In genomic region chr16:65618335-65618734, GRCh38 we compare ENCODE assay signal across 23 cellular contexts.
DNase-seq lines count a peak whose midpoint lies in the region; FAIRE-seq and TF ChIP-seq lines count a peak whose summit lies in the region.
"Had no signal": no experiment of that assay in that cellular context is flagged by ENCODE, and none has a peak within 500 bp of the region (broad histone marks: within the 10 kb centered on the region; RNA-seq: fewer than 3 reads in every experiment).

No MANE protein-coding gene starts in this region.

- peaks cover 4% of the 10 kb centered on the region for H3K9me3 ChIP-seq in BLaER1
- H3K9me3 ChIP-seq in SK-N-SH, result no peaks in the 10 kb centered on the region
- H3K9me3 ChIP-seq in uterus, result no peaks in the 10 kb centered on the region
- H3K9me3 ChIP-seq: MG63 had no signal

- H3K27ac ChIP-seq in BLaER1 (peak overlapping the region; percentile 52), SK-N-SH (ENCODE audit: low read depth in 2 of 2, low read length in 1 of 2) (peak overlapping the region in 1 of 2 experiments; percentile 60; a peak in 2 of 4 replicates), uterus (no peak overlapping the region)

- H3K9me3 Mint-ChIP-seq in neural crest cell, result peaks cover 3% of the 10 kb centered on the region
- H3K9me3 Mint-ChIP-seq: T-helper 1 cell treated with Interleukin-12 subunit alpha and Interleukin-12 subunit beta and Interleukin-4 antibody, amounts not matched to agents 30 μg/mL and 1 μg/mL, for 36 hours had no signal

- H3K9ac ChIP-seq in BLaER1 (no peak overlapping the region), SK-N-SH (no peak overlapping the region)

- H3K79me2 ChIP-seq in SK-N-SH (ENCODE audit: insufficient read depth), result no peaks in the 10 kb centered on the region

- H3K9me2 ChIP-seq in SK-N-SH, result no peaks in the 10 kb centered on the region

- H3K4me2 ChIP-seq in BLaER1 (peak overlapping the region; percentile 66), SK-N-SH (no peak overlapping the region)

- no peaks in the 10 kb centered on the region for H3K36me3 Mint-ChIP-seq in neural crest cell (ENCODE audit: low read depth)
- H3K36me3 Mint-ChIP-seq: CD14-positive monocyte; CD8-positive, alpha-beta memory T cell had no signal

- H4K20me1 ChIP-seq in BLaER1 (no peaks in the 10 kb centered on the region), SK-N-SH (ENCODE audit: insufficient read depth) (no peaks in the 10 kb centered on the region)

- intact Hi-C loops in uterus (cut with DNase I; ENCODE audit: low total_unique reads), result no loop called here

- no peaks in the 10 kb centered on the region for H3K27me3 ChIP-seq in BLaER1
- H3K27me3 ChIP-seq in SK-N-SH (ENCODE audit: insufficient read depth), result no peaks in the 10 kb centered on the region
- H3K27me3 ChIP-seq in uterus, result no peaks in the 10 kb centered on the region
- H3K27me3 ChIP-seq: MG63 had no signal

- H3K27me3 Mint-ChIP-seq in neural crest cell (ENCODE audit: low read depth), result peaks cover 2% of the 10 kb centered on the region
- H3K27me3 Mint-ChIP-seq: CD8-positive, alpha-beta memory T cell had no signal

- peak overlapping the region; percentile 63 for H3K27ac Mint-ChIP-seq in neural crest cell (ENCODE audit: unreplicated experiment)
- H3K27ac Mint-ChIP-seq: CD14-positive monocyte; CD8-positive, alpha-beta memory T cell; T-helper 1 cell treated with Interleukin-12 subunit alpha and Interleukin-12 subunit beta and Interleukin-4 antibody, amounts not matched to agents 30 μg/mL and 1 μg/mL, for 36 hours had no signal

- 25% methylated on average over 2 of the region's 2 CpGs for WGBS in SK-N-SH (ENCODE audit: low lambda C conversion rate)

- TF ChIP-seq RAD21 in SK-N-SH (IDR thresholded peaks at IDR 0.05; ENCODE audit: low read length), result no peak

- H3K4me3 ChIP-seq in BLaER1 (no peak overlapping the region), SK-N-SH (ENCODE audit: low read depth in 2 of 2, low read length in 1 of 2) (no peak overlapping the region), uterus (no peak overlapping the region)
- H3K4me3 ChIP-seq: MG63 had no signal

- DNase-seq in NCI-H82 (lab: John Stamatoyannopoulos, UW), result peak; percentile 55
- DNase-seq in SK-N-SH, result peak; percentile 30
- DNase-seq in neural crest cell (ENCODE audit: low read depth, low spot score), result no peak
- no peak for DNase-seq in uterus
- DNase-seq in RPMI8226, result no peak
- DNase-seq in D721Med (ENCODE audit: insufficient read length, low spot score), result no peak
- DNase-seq: Calu3; CD8-positive, alpha-beta memory T cell; DMS153; GOT3; HCEC 1CT; IMR-90; KG1; MG63; NCI-H1694; NCI-H2029 treated with DMSO at 0.1 percent for 48 hours; NCI-H446 treated with DMSO at 0.1 percent for 48 hours; NCI-H69; Right ventricle myocardium superior; SW 1271 had no signal

- H2AFZ ChIP-seq in SK-N-SH (ENCODE audit: low read depth), result no peak overlapping the region

- FAIRE-seq in D721Med (lab: Jason Lieb, UNC), result no peak

- H3F3A ChIP-seq in SK-N-SH (replicated peaks; ENCODE audit: insufficient read depth), result no peaks in the 10 kb centered on the region

- CTCF ChIA-PET in SK-N-SH (lab: Yijun Ruan, JAX), result interaction anchor here (1.0 kb wide), 1 partner anchor 12 kb away, joined by 3 read pairs; no protein-coding TSS in a partner anchor

- TF ChIP-seq CTCF in SK-N-SH (IDR thresholded peaks at IDR 0.05) (no peak), neural crest cell (conservative IDR thresholded peaks at IDR 0.05) (no peak), uterus (IDR thresholded peaks at IDR 0.05) (no peak), D721Med (IDR thresholded peaks at IDR 0.05; ENCODE audit: insufficient read depth, missing control alignments) (no peak)

- TF ChIP-seq EP300 in SK-N-SH (IDR thresholded peaks at IDR 0.05; ENCODE audit: borderline replicate concordance in 1 of 2, low read depth in 1 of 2, low read length in 1 of 2), result peak in 1 of 2 experiments; percentile 50; a peak in 2 of 4 replicates

- H3K4me1 ChIP-seq in BLaER1 (peaks cover 53% of the 10 kb centered on the region), SK-N-SH (ENCODE audit: control insufficient read depth in 1 of 2, insufficient read depth in 2 of 2, low read depth in 1 of 2, low read length in 1 of 2) (peaks cover 6 to 9% of the 10 kb centered on the region in 2 experiments; a peak in 3 of 4 replicates), uterus (no peaks in the 10 kb centered on the region)

- POLR2A ChIA-PET in SK-N-SH (lab: Yijun Ruan, JAX), result no interaction called here

- no peak for TF ChIP-seq POLR2A in uterus (IDR thresholded peaks at IDR 0.05)

- H3K4me3 Mint-ChIP-seq in neural crest cell, result no peak overlapping the region
- H3K4me3 Mint-ChIP-seq: CD14-positive monocyte; CD8-positive, alpha-beta memory T cell; T-helper 1 cell treated with Interleukin-12 subunit alpha and Interleukin-12 subunit beta and Interleukin-4 antibody, amounts not matched to agents 30 μg/mL and 1 μg/mL, for 36 hours had no signal

- H3K4me1 Mint-ChIP-seq in neural crest cell, result no peaks in the 10 kb centered on the region
- H3K4me1 Mint-ChIP-seq: CD8-positive, alpha-beta memory T cell had no signal

- no peaks in the 10 kb centered on the region for H3K36me3 ChIP-seq in BLaER1
- H3K36me3 ChIP-seq in SK-N-SH (replicated peaks in 1 of 2; ENCODE audit: control insufficient read depth in 1 of 2, insufficient read depth in 2 of 2, low read length in 1 of 2), result no peaks in the 10 kb centered on the region
- H3K36me3 ChIP-seq in uterus, result no peaks in the 10 kb centered on the region
- H3K36me3 ChIP-seq: MG63 had no signal

TF ChIP-seq in SK-N-SH, 30 proteins besides CTCF, POLR2A, EP300 and RAD21:
- TF ChIP-seq MXI1 (IDR thresholded peaks at IDR 0.05; ENCODE audit: low read depth, low read length), result no peak
- no peak for TF ChIP-seq MAX (IDR thresholded peaks at IDR 0.05; ENCODE audit: low read depth)
- no peak for TF ChIP-seq IRF3 (IDR thresholded peaks at IDR 0.05; ENCODE audit: low read depth, low read length)
- no peak for TF ChIP-seq JUND (IDR thresholded peaks at IDR 0.05)
- TF ChIP-seq TCF12 (IDR thresholded peaks at IDR 0.05), result no peak
- peak; percentile 22 for TF ChIP-seq CHD2 (IDR thresholded peaks at IDR 0.05; ENCODE audit: low read length, partially characterized antibody)
- peak; percentile 57 for TF ChIP-seq GATA2 (CRISPR knock-in tag; IDR thresholded peaks at IDR 0.05)

Comparison
In these comparisons a context has a peak if more than half of its experiments do, and no peak if none do; other contexts are left out.
1. DNase-seq: peak in NCI-H82 (single experiment) and SK-N-SH (single experiment); none in neural crest cell (single experiment), uterus (0 of 2), RPMI8226 (single experiment) and D721Med (single experiment).